16 cellular contexts compared by ENCODE assay signal in the genomic region with DNA sequence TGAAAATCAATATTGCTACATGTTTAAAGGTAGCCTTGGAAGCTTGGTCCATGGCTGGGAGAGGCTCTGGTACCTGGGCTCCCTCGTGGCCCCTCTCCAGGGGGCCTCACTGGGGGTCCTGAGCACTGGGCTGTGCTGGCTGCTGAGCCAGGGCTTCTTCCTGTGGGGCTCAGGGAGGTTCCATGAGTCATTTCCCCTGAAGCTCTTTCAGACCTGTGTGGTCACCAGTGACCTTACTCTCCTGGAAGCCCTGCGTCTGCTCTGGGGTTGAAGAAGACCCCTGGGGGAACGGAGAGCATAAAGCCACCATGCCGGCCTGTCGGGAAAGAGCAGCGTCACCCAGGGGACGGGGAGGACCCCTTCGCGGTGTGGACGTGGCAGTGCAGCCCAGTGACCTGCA.
DNase-seq lines count a peak whose midpoint lies in the region; ATAC-seq, FAIRE-seq and TF ChIP-seq lines count a peak whose summit lies in the region.
"Had no signal": no experiment of that assay in that cellular context is flagged by ENCODE, and none has a peak within 500 bp of the region (broad histone marks: within the 10 kb centered on the region; RNA-seq: fewer than 3 reads in every experiment).

No MANE protein-coding gene starts in this region.

- no peak; the same call in 2 of the 3 replicates for ATAC-seq in K562
- ATAC-seq in GM19328 (IDR thresholded peaks at IDR 0.05; ENCODE audit: unreplicated experiment): no peak
- ATAC-seq in GM19324 (IDR thresholded peaks at IDR 0.05; ENCODE audit: low FRiP score, unreplicated experiment): no peak
- ATAC-seq: psoas muscle had no signal

- no peak for TF ChIP-seq CTCF in Loucy (conservative IDR thresholded peaks at IDR 0.05; ENCODE audit: low read length)
- TF ChIP-seq CTCF in K562 (IDR thresholded peaks at IDR 0.05 in 2 of 3, conservative IDR thresholded peaks at IDR 0.05 in 1 of 3; ENCODE audit: insufficient read depth in 2 of 3, low read depth in 1 of 3, low read length in 3 of 3): no peak
- TF ChIP-seq CTCF in dorsolateral prefrontal cortex (IDR thresholded peaks at IDR 0.05 in 54 of 56, conservative IDR thresholded peaks at IDR 0.05 in 2 of 56; ENCODE audit: low read depth in 1 of 56, partially characterized antibody in 56 of 56): no peak

- peak overlapping the region; percentile 3 for H4K8ac ChIP-seq in mesenchymal stem cell (ENCODE audit: low read length)

- peak overlapping the region in 1 of 2 experiments; percentile 19 for H3K4ac ChIP-seq in mesenchymal stem cell (ENCODE audit: low read depth in 1 of 2, low read length in 2 of 2)

- 23% methylated on average over 4 of the region's 10 CpGs for WGBS in K562 (ENCODE audit: insufficient coverage, low coverage, missing lambda C conversion rate)
- WGBS in mesenchymal stem cell: 60% methylated on average over 10 of the region's 10 CpGs

- no peaks in the 10 kb centered on the region for H3K9me2 ChIP-seq in Loucy (replicated peaks; ENCODE audit: low read depth, low read length)

- DNase-seq in EL (peak; percentile 59), K562 (ENCODE audit: extremely low read depth in 1 of 4, low spot score in 3 of 4) (peak in 1 of 4 experiments; percentile 7), mesenchymal stem cell (peak; percentile 46), ureter (ENCODE audit: low spot score) (no peak), dorsolateral prefrontal cortex (no peak)
- DNase-seq: anterior cingulate cortex, immature natural killer cell, NCI-H2227 treated with DMSO at 0.1 percent for 48 hours, nephron progenitor cell, psoas muscle, spleen, T-helper 1 cell had no signal

- no peak overlapping the region for H4K91ac ChIP-seq in mesenchymal stem cell (ENCODE audit: low read length)

- no peaks in the 10 kb centered on the region; the same call in 1 of the 2 replicates for H3K36me3 ChIP-seq in Loucy (ENCODE audit: insufficient read depth, low read length)
- H3K36me3 ChIP-seq in K562 (ENCODE audit: control insufficient read depth, insufficient read depth, low read length): no peaks in the 10 kb centered on the region
- H3K36me3 ChIP-seq in mesenchymal stem cell (ENCODE audit: control insufficient read depth in 1 of 2, insufficient read depth in 2 of 2, low read depth in 1 of 2, low read length in 2 of 2): peaks cover 0 to 3% of the 10 kb centered on the region in 2 experiments

- peak overlapping the region in 1 of 2 experiments; percentile 19 for H3K14ac ChIP-seq in mesenchymal stem cell (ENCODE audit: low read length in 2 of 2)

- H3K27ac ChIP-seq in K562 (ENCODE audit: extremely low read depth, low read depth, low read length): no peak overlapping the region
- no peak overlapping the region for H3K27ac ChIP-seq in mesenchymal stem cell (ENCODE audit: low read length, poor library complexity, severe bottlenecking)
- H3K27ac ChIP-seq in dorsolateral prefrontal cortex: no peak overlapping the region
- H3K27ac ChIP-seq: coronary artery, psoas muscle, spleen had no signal

- H3K79me2 ChIP-seq in Loucy (ENCODE audit: insufficient read depth, low read length) (peaks cover 13% of the 10 kb centered on the region; the same call in 1 of the 2 replicates), K562 (ENCODE audit: control insufficient read depth, insufficient read depth, low read length) (no peaks in the 10 kb centered on the region)

- POLR2A ChIA-PET in K562 (lab: Yijun Ruan, JAX): interaction anchor here (0.7 to 1.2 kb wide), 2 partner anchors 10 to 11 kb away, joined by 3 to 4 read pairs; no protein-coding TSS in a partner anchor

- no peak overlapping the region for H2BK120ac ChIP-seq in mesenchymal stem cell (ENCODE audit: low read depth, low read length)

- H2BK5ac ChIP-seq in mesenchymal stem cell (ENCODE audit: low read depth, low read length, poor library complexity, severe bottlenecking): no peak overlapping the region

- no peak overlapping the region for H2BK15ac ChIP-seq in mesenchymal stem cell (ENCODE audit: low read depth, poor library complexity, severe bottlenecking)

- H3K4me2 ChIP-seq in Loucy (ENCODE audit: low read depth, low read length, poor library complexity, severe bottlenecking) (peak overlapping the region; percentile 70), K562 (ENCODE audit: insufficient read depth, low read length) (no peak overlapping the region), mesenchymal stem cell (ENCODE audit: low read length, poor library complexity, severe bottlenecking) (no peak overlapping the region)

- in situ Hi-C loops in K562 (cut with MboI): no loop called here

- no peak for TF ChIP-seq EP300 in K562 (IDR thresholded peaks at IDR 0.05; ENCODE audit: low read length)

- H4K20me1 ChIP-seq in Loucy (ENCODE audit: insufficient read depth, low read length, poor library complexity, severe bottlenecking) (no peaks in the 10 kb centered on the region), K562 (replicated peaks; ENCODE audit: control insufficient read depth, insufficient read depth, low read length) (peaks cover 6% of the 10 kb centered on the region; the same call in 1 of the 2 replicates)

- H2AK5ac ChIP-seq in mesenchymal stem cell (ENCODE audit: low read length, severe bottlenecking): no peak overlapping the region

- no peak for TF ChIP-seq POLR2A in K562 (conservative IDR thresholded peaks at IDR 0.05)

- H3K4me1 ChIP-seq in Loucy (ENCODE audit: insufficient read depth, low read length, poor library complexity, severe bottlenecking) (peaks cover 26% of the 10 kb centered on the region), K562 (replicated peaks in 1 of 2; ENCODE audit: control insufficient read depth in 2 of 2, insufficient read depth in 2 of 2, low read length in 2 of 2) (peaks cover 0 to 15% of the 10 kb centered on the region in 2 experiments; a peak in 2 of 5 replicates), mesenchymal stem cell (ENCODE audit: control insufficient read depth, insufficient read depth, low read depth, low read length) (peaks cover 25% of the 10 kb centered on the region)

- H2AFZ ChIP-seq in Loucy (ENCODE audit: low read length) (no peak overlapping the region), K562 (ENCODE audit: low read depth, low read length) (no peak overlapping the region), mesenchymal stem cell (ENCODE audit: low read depth, low read length) (no peak overlapping the region)

- no peaks in the 10 kb centered on the region for H3K27me3 ChIP-seq in Loucy (ENCODE audit: insufficient read depth, low read length, poor library complexity, severe bottlenecking)
- no peaks in the 10 kb centered on the region for H3K27me3 ChIP-seq in K562 (ENCODE audit: control insufficient read depth in 2 of 2, insufficient read depth in 2 of 2, low read length in 2 of 2)
- no peaks in the 10 kb centered on the region for H3K27me3 ChIP-seq in mesenchymal stem cell (ENCODE audit: control insufficient read depth in 1 of 2, insufficient read depth in 1 of 2, low read length in 2 of 2)
- no peaks in the 10 kb centered on the region for H3K27me3 ChIP-seq in dorsolateral prefrontal cortex
- H3K27me3 ChIP-seq: spleen had no signal

- intact Hi-C loops in K562 (cut with micrococcal nuclease) (no loop called here), dorsolateral prefrontal cortex (cut with DNase I) (no loop called here)

- H3F3A ChIP-seq in Loucy (ENCODE audit: low read depth): no peaks in the 10 kb centered on the region

- H2BK12ac ChIP-seq in mesenchymal stem cell (ENCODE audit: low read length in 2 of 2): no peak overlapping the region

- peak overlapping the region; percentile 49 for H3K9ac ChIP-seq in Loucy (ENCODE audit: low read depth, low read length, poor library complexity, severe bottlenecking)
- H3K9ac ChIP-seq in K562 (ENCODE audit: insufficient read depth in 1 of 2, low read depth in 2 of 2, low read length in 2 of 2): no peak overlapping the region; a peak in 1 of 4 replicates
- H3K9ac ChIP-seq in mesenchymal stem cell (ENCODE audit: low read length): no peak overlapping the region

- FAIRE-seq in K562 (lab: Jason Lieb, UNC): no peak

- BruUV-seq in K562 (replicated peaks; lab: Mats Ljungman, UMichigan): no TSS peak

- H3K9me3 ChIP-seq in Loucy (ENCODE audit: insufficient read depth, low read depth, low read length): no peaks in the 10 kb centered on the region
- no peaks in the 10 kb centered on the region for H3K9me3 ChIP-seq in K562 (replicated peaks; ENCODE audit: control insufficient read depth, insufficient read depth, low read depth, low read length)
- H3K9me3 ChIP-seq in mesenchymal stem cell (ENCODE audit: control insufficient read depth, low read length): no peaks in the 10 kb centered on the region
- H3K9me3 ChIP-seq: psoas muscle had no signal

- no peaks in the 10 kb centered on the region for H3K9me1 ChIP-seq in K562 (ENCODE audit: control insufficient read depth, insufficient read depth, low read length)

- peak overlapping the region in 1 of 2 experiments; percentile 4 for H3K18ac ChIP-seq in mesenchymal stem cell (ENCODE audit: low read depth in 1 of 2, low read length in 2 of 2)

- H3K23ac ChIP-seq in mesenchymal stem cell (ENCODE audit: low read length in 2 of 2): no peak overlapping the region

- peaks cover 6% of the 10 kb centered on the region for H3K79me1 ChIP-seq in mesenchymal stem cell (replicated peaks; ENCODE audit: low read length, poor library complexity, severe bottlenecking)

- TF ChIP-seq RAD21 in K562 (CRISPR knock-in tag; conservative IDR thresholded peaks at IDR 0.05 in 1 of 2, IDR thresholded peaks at IDR 0.05 in 1 of 2): no peak

- CTCF ChIA-PET in K562 (lab: Yijun Ruan, JAX; ENCODE audit: low intra/inter-chr PET ratio): no interaction called here

- H3K4me3 ChIP-seq in Loucy (ENCODE audit: low read length, poor library complexity, severe bottlenecking) (peak overlapping the region; percentile 39), K562 (no peak overlapping the region), mesenchymal stem cell (ENCODE audit: insufficient read depth in 1 of 2, low read depth in 1 of 2, low read length in 2 of 2) (no peak overlapping the region), dorsolateral prefrontal cortex (no peak overlapping the region)
- H3K4me3 ChIP-seq: coronary artery, psoas muscle, spleen had no signal

TF ChIP-seq in K562, 482 proteins besides CTCF, POLR2A, EP300 and RAD21:
- TF ChIP-seq EWSR1 (IDR thresholded peaks at IDR 0.05; ENCODE audit: borderline replicate concordance, low read depth, partially characterized antibody) (no peak), ZBTB7A (IDR thresholded peaks at IDR 0.05; ENCODE audit: borderline replicate concordance, control insufficient read depth, low read depth, low read length) (0 out of 2 replicates have a peak, but pooled peaks have one; percentile 30)
TF ChIP-seq in K562: peak in this region for 1.

Comparison
In these comparisons a context has a peak if more than half of its experiments do, and no peak if none do; other contexts are left out.
1. DNase-seq: peak in EL (single experiment) and mesenchymal stem cell (single experiment); none in ureter (single experiment) and dorsolateral prefrontal cortex (0 of 10).